21 cellular contexts compared by ENCODE assay signal in the genomic region with DNA sequence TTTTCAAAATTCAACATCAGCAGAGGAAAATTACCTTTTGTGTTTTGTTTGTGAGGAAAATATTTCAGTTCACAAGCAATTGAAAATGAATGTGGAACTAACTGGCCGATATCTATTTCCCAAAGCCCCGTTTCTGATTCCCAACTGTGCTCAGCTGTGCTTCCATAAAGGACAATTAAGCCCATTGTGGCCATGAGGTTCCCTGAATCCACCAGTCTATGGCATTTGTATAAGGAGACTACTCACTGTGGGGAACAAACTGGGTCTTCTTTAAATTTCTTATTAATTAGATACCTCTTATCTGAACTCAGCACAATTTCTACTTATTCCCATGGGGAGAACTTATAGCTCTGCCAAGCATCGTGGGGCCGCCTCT. TPM values are rescaled to one million over a fixed set of nuclear protein-coding genes. Genes with fewer than 3 reads are reported as not detected.
DNase-seq lines count a peak whose midpoint lies in the region; ATAC-seq, FAIRE-seq and TF ChIP-seq lines count a peak whose summit lies in the region.
"Had no signal": no experiment of that assay in that cellular context is flagged by ENCODE, and none has a peak within 500 bp of the region (broad histone marks: within the 10 kb centered on the region; RNA-seq: fewer than 3 reads in every experiment).

No MANE protein-coding gene starts in this region.

- no peaks in the 10 kb centered on the region for H3K9me3 ChIP-seq in K562 (replicated peaks; ENCODE audit: control insufficient read depth, insufficient read depth, low read depth, low read length)
- H3K9me3 ChIP-seq in left ventricle myocardium inferior (replicated peaks): no peaks in the 10 kb centered on the region

- H3K4me3 ChIP-seq in K562: no peak overlapping the region
- H3K4me3 ChIP-seq in left ventricle myocardium inferior: no peak overlapping the region
- H3K4me3 ChIP-seq: BLaER1 treated with 17β-estradiol and CSF1 and Interleukin-3, amounts not matched to agents 10 nM and 100 nM; GM12878 had no signal

- H3K27me3 ChIP-seq in K562 (ENCODE audit: control insufficient read depth in 2 of 2, insufficient read depth in 2 of 2, low read length in 2 of 2): no peaks in the 10 kb centered on the region
- peaks cover 37% of the 10 kb centered on the region for H3K27me3 ChIP-seq in left ventricle myocardium inferior (ENCODE audit: low read depth)
- H3K27me3 ChIP-seq: BLaER1 treated with 17β-estradiol and CSF1 and Interleukin-3, amounts not matched to agents 10 nM and 100 nM had no signal

- H3K36me3 ChIP-seq in K562 (ENCODE audit: control insufficient read depth, insufficient read depth, low read length): no peaks in the 10 kb centered on the region
- no peaks in the 10 kb centered on the region for H3K36me3 ChIP-seq in left ventricle myocardium inferior
- H3K36me3 ChIP-seq: BLaER1 treated with 17β-estradiol and CSF1 and Interleukin-3, amounts not matched to agents 10 nM and 100 nM had no signal

- DNase-seq in Ammon's horn (ENCODE audit: low spot score) (peak; percentile 42), K562 (ENCODE audit: extremely low read depth in 1 of 4, low spot score in 3 of 4) (no peak), medulla oblongata (ENCODE audit: extremely low spot score) (peak; percentile 72), pons (ENCODE audit: low spot score) (peak; percentile 88), left ventricle myocardium inferior (no peak), NCI-H510A treated with DMSO at 0.1 percent for 48 hours (lab: John Stamatoyannopoulos, UW) (no peak), NCI-H2171 (lab: John Stamatoyannopoulos, UW) (no peak)
- DNase-seq in activated T-cell treated with anti-CD3 and anti-CD28 coated beads, Interleukin-2, amount 50 U/mL, for 1 hour: no peak
- DNase-seq: 8988T; CD8-positive, alpha-beta T cell; COR-L47; DMS 273 treated with DMSO at 0.1 percent for 48 hours; DMS53; DND-41; EL; H9 had no signal

- ATAC-seq in K562: no peak
- ATAC-seq: CD8-positive, alpha-beta T cell; GM12878 had no signal

- BruUV-seq in K562 (replicated peaks; lab: Mats Ljungman, UMichigan): no TSS peak

- POLR2A ChIA-PET in K562 (lab: Yijun Ruan, JAX): interaction anchor here (0.7 kb wide), 1 partner anchor 1117 kb away, joined by 3 read pairs; no protein-coding TSS in a partner anchor

- no peaks in the 10 kb centered on the region for H3K79me2 ChIP-seq in K562 (ENCODE audit: control insufficient read depth, insufficient read depth, low read length)

- intact Hi-C loops in K562 (cut with micrococcal nuclease) (no loop called here), left ventricle myocardium inferior (cut with micrococcal nuclease) (no loop called here)

- peak overlapping the region; percentile 71 for H2AFZ ChIP-seq in K562 (ENCODE audit: low read depth, low read length)

- no peaks in the 10 kb centered on the region for H3K9me1 ChIP-seq in K562 (ENCODE audit: control insufficient read depth, insufficient read depth, low read length)

- FAIRE-seq in K562 (lab: Jason Lieb, UNC): no peak
- FAIRE-seq: GM12878, H1, HTR-8/SVneo had no signal

- no peak for TF ChIP-seq POLR2A in K562 (conservative IDR thresholded peaks at IDR 0.05)

- no peak for TF ChIP-seq EP300 in K562 (IDR thresholded peaks at IDR 0.05; ENCODE audit: low read length)

- no peaks in the 10 kb centered on the region for H4K20me1 ChIP-seq in K562 (replicated peaks; ENCODE audit: control insufficient read depth, insufficient read depth, low read length)
- H4K20me1 ChIP-seq: BLaER1 treated with 17β-estradiol and CSF1 and Interleukin-3, amounts not matched to agents 10 nM and 100 nM had no signal

- CTCF ChIA-PET in K562 (lab: Yijun Ruan, JAX; ENCODE audit: low intra/inter-chr PET ratio): no interaction called here

- H3K4me1 ChIP-seq in K562 (replicated peaks in 1 of 2; ENCODE audit: control insufficient read depth in 2 of 2, insufficient read depth in 2 of 2, low read length in 2 of 2) (peaks cover 41 to 49% of the 10 kb centered on the region in 2 experiments), left ventricle myocardium inferior (peaks cover 9% of the 10 kb centered on the region)

- H3K9ac ChIP-seq in K562 (ENCODE audit: insufficient read depth in 1 of 2, low read depth in 2 of 2, low read length in 2 of 2): no peak overlapping the region
- H3K9ac ChIP-seq: BLaER1 treated with 17β-estradiol and CSF1 and Interleukin-3, amounts not matched to agents 10 nM and 100 nM had no signal

- peak overlapping the region; percentile 98; the same call in 2 of the 3 replicates for H3K27ac ChIP-seq in K562 (ENCODE audit: extremely low read depth, low read depth, low read length)
- H3K27ac ChIP-seq in left ventricle myocardium inferior (replicated peaks): no peak overlapping the region
- H3K27ac ChIP-seq: BLaER1 treated with 17β-estradiol and CSF1 and Interleukin-3, amounts not matched to agents 10 nM and 100 nM had no signal

- no peak overlapping the region for H3K4me2 ChIP-seq in K562 (ENCODE audit: insufficient read depth, low read length)
- H3K4me2 ChIP-seq: BLaER1 treated with 17β-estradiol and CSF1 and Interleukin-3, amounts not matched to agents 10 nM and 100 nM had no signal

- in situ Hi-C loops in K562 (cut with MboI): no loop called here

- TF ChIP-seq RAD21 in K562 (CRISPR knock-in tag; conservative IDR thresholded peaks at IDR 0.05 in 1 of 2, IDR thresholded peaks at IDR 0.05 in 1 of 2): no peak

- WGBS in K562 (ENCODE audit: insufficient coverage, low coverage, missing lambda C conversion rate): 57% methylated on average over 4 of the region's 4 CpGs

- TF ChIP-seq CTCF in K562 (IDR thresholded peaks at IDR 0.05 in 2 of 3, conservative IDR thresholded peaks at IDR 0.05 in 1 of 3; ENCODE audit: insufficient read depth in 2 of 3, low read depth in 1 of 3, low read length in 3 of 3): no peak
- no peak for TF ChIP-seq CTCF in left ventricle myocardium inferior (IDR thresholded peaks at IDR 0.05; ENCODE audit: borderline replicate concordance)

TF ChIP-seq in K562, 482 proteins besides CTCF, POLR2A, EP300 and RAD21 (continues in another document):
- TF ChIP-seq HNRNPH1 (optimal IDR thresholded peaks at IDR 0.05; ENCODE audit: low read depth, low read length) (no peak), ZNF316 (IDR thresholded peaks at IDR 0.05) (no peak), PHF21A (IDR thresholded peaks at IDR 0.05; ENCODE audit: borderline replicate concordance, low read depth) (no peak)

RNA-seq across cellular contexts. Expression of gene AGAP1, which starts 31.4 kb away (rescaled TPM):
- total RNA-seq in K562 (2011; cell fraction: chromatin; rRNA removed; ENCODE audit: low replicate concordance): 125 and 169 TPM in 2 replicates
- total RNA-seq in K562 (2011; cell fraction: nucleolus; rRNA removed): 46.2 and 47.6 TPM in 2 replicates
- total RNA-seq in K562 (2011; cell fraction: nucleoplasm; rRNA removed): 57.1 and 63.9 TPM in 2 replicates
- total RNA-seq in K562 (2014; rRNA removed): 10.0 TPM in 2 replicates
- 8.8 and 10.6 TPM in 2 replicates for total RNA-seq in K562 (2014; rRNA removed; fragmentation: Illumina TruSeq; extraction: Trizol)
- 10.2 and 10.9 TPM in 2 replicates for total RNA-seq in K562 (2015; rRNA removed; fragmentation: Illumina TruSeq; extraction: Trizol)
- 21.4 and 24.0 TPM in 2 replicates for total RNA-seq in K562 (2021)
- polyA plus RNA-seq in K562 (2011; rRNA removed): 11.3 and 13.4 TPM in 2 replicates
- polyA plus RNA-seq in K562 (2011; cell fraction: cytosol; rRNA removed): 7.9 and 11.5 TPM in 2 replicates
- 22.3 and 28.6 TPM in 2 replicates for polyA plus RNA-seq in K562 (2011; cell fraction: nucleus; rRNA removed)
- polyA plus RNA-seq in K562 (2012): 13.7 and 15.5 TPM in 2 replicates
- 10.9 and 14.6 TPM in 2 replicates for polyA plus RNA-seq in K562 (2014; fragmentation: Illumina TruSeq; extraction: Trizol)
- polyA plus RNA-seq in K562 (2014; fragmentation: Nextera tagmentation; extraction: Ambion mirVana): 1 to 10 TPM; 1.3 to 2.3 TPM
- 6.8 and 8.0 TPM in 2 replicates for polyA plus RNA-seq in K562 (2014; rRNA removed)
- polyA minus RNA-seq in K562 (2011; rRNA and poly(A)+ RNA removed): 40.2 and 43.6 TPM in 2 replicates
- 13.1 and 20.3 TPM in 2 replicates for polyA minus RNA-seq in K562 (2011; cell fraction: cytosol; rRNA and poly(A)+ RNA removed)
- 33.5 and 55.2 TPM in 2 replicates for polyA minus RNA-seq in K562 (2011; cell fraction: nucleus; rRNA and poly(A)+ RNA removed)
- 18.1 TPM for total RNA-seq in left ventricle myocardium inferior
- total RNA-seq: B cell had no signal

Comparison
In these comparisons a context has a peak if more than half of its experiments do, and no peak if none do; other contexts are left out.
1. DNase-seq: peak in Ammon's horn (single experiment), medulla oblongata (single experiment) and pons (single experiment); none in K562 (0 of 4), left ventricle myocardium inferior (single experiment), NCI-H510A treated with DMSO at 0.1 percent for 48 hours (single experiment), NCI-H2171 (single experiment) and activated T-cell treated with anti-CD3 and anti-CD28 coated beads, Interleukin-2, amount 50 U/mL, for 1 hour (single experiment).